Comparison of ENCODE assay signal across 10 cellular contexts in the genomic region with DNA sequence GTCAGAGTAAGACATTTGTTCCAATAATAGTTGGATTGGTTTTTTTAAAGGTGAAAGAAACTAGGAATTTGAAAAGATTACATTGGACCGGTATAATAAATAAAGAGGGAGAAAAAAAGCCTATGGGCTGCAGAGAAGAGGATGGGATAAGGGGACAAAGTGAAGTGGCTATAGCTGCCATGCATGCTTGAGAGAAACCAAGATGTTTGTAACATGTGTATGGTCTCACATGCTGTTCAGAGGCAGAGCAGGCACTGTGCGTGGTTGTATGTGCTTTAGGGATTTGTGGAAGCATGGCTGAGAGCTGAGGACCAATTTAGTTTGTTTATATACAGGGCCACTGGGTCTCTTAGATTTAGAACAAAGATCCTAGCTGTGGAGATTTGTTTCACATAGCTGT. TPM values are rescaled to one million over a fixed set of nuclear protein-coding genes. Genes with fewer than 3 reads are reported as not detected.
A peak's percentile ranks its signal among the peaks of the same experiment; 100 is the strongest.
DNase-seq lines count a peak whose midpoint lies in the region; ATAC-seq, FAIRE-seq and TF ChIP-seq lines count a peak whose summit lies in the region.
"Had no signal": no experiment of that assay in that cellular context is flagged by ENCODE, and none has a peak within 500 bp of the region (broad histone marks: within the 10 kb centered on the region; RNA-seq: fewer than 3 reads in every experiment).

No MANE protein-coding gene starts in this region.

- H3K79me2 ChIP-seq in endothelial cell of umbilical vein (ENCODE audit: control insufficient read depth, insufficient read depth, low read length) (peaks cover 39% of the 10 kb centered on the region), osteoblast (ENCODE audit: insufficient read depth, low read length) (peaks cover 89% of the 10 kb centered on the region)

- TF ChIP-seq POLR2A in endothelial cell of umbilical vein (IDR thresholded peaks at IDR 0.05; ENCODE audit: low read depth, low read length) = no peak

- CTCF ChIA-PET in endothelial cell of umbilical vein (lab: Charles Lee) = interaction anchor here (0.9 to 1.2 kb wide), 4 partner anchors 9 to 33 kb away, joined by 3 to 7 read pairs (median 4); a partner anchor contains a TSS

- no peaks in the 10 kb centered on the region for H4K20me1 ChIP-seq in endothelial cell of umbilical vein (replicated peaks; ENCODE audit: control insufficient read depth, extremely low read depth, insufficient read depth, low read length)
- H4K20me1 ChIP-seq in osteoblast (ENCODE audit: insufficient read depth, low read length) = peaks cover 13% of the 10 kb centered on the region

- POLR2A ChIA-PET in endothelial cell of umbilical vein (lab: Charles Lee) = no interaction called here

- H3K27ac ChIP-seq in endothelial cell of umbilical vein (ENCODE audit: insufficient read depth, low read depth, low read length) (peak overlapping the region; percentile 66), osteoblast (ENCODE audit: low read depth, low read length) (peak overlapping the region; percentile 16)
- H3K27ac ChIP-seq: prostate gland had no signal

- H3K9me3 ChIP-seq in endothelial cell of umbilical vein (replicated peaks; ENCODE audit: control insufficient read depth, insufficient read depth, low read length) (no peaks in the 10 kb centered on the region), osteoblast (ENCODE audit: low read depth, low read length) (no peaks in the 10 kb centered on the region)
- H3K9me3 ChIP-seq: prostate gland had no signal

- H3K27me3 ChIP-seq in endothelial cell of umbilical vein (ENCODE audit: control insufficient read depth in 2 of 2, insufficient read depth in 2 of 2, low read length in 2 of 2) (no peaks in the 10 kb centered on the region), osteoblast (ENCODE audit: insufficient read depth, low read length) (no peaks in the 10 kb centered on the region)

- no peaks in the 10 kb centered on the region for H3K9me1 ChIP-seq in endothelial cell of umbilical vein (replicated peaks; ENCODE audit: control insufficient read depth, extremely low read depth, insufficient read depth, low read length)

- TF ChIP-seq CTCF in endothelial cell of umbilical vein (IDR thresholded peaks at IDR 0.05; ENCODE audit: extremely low read depth in 1 of 2, insufficient read depth in 1 of 2, low read depth in 1 of 2, low read length in 2 of 2) (no peak), osteoblast (IDR thresholded peaks at IDR 0.05; ENCODE audit: extremely low read depth, low read depth, low read length) (no peak)

- dilution Hi-C loops in endothelial cell of umbilical vein (cut with MboI; ENCODE audit: extremely low pct_ligation_motif_present, low sequenced_read_pairs) = no loop called here

- DNase-seq in D341Med (ENCODE audit: low spot score) (peak; percentile 37), NCI-H446 (lab: John Stamatoyannopoulos, UW) (peak; percentile 31 to 35), endothelial cell of umbilical vein (ENCODE audit: low read depth, low spot score) (peak; percentile 45), osteoblast (ENCODE audit: insufficient read length, low spot score, missing footprints) (no peak), iPS-NIHi7 (ENCODE audit: extremely low spot score) (no peak)
- DNase-seq in effector CD4-positive, alpha-beta T cell = no peak
- no peak for DNase-seq in stimulated activated CD4-positive, alpha-beta T cell treated with anti-CD3 and anti-CD28 coated beads, Interleukin-15, amount 100 ng/mL, for 24 hours
- DNase-seq: NCI-H2227 treated with DMSO at 0.1 percent for 48 hours had no signal

- no peak overlapping the region for H3K4me3 ChIP-seq in endothelial cell of umbilical vein (replicated peaks in 1 of 3; ENCODE audit: insufficient read depth in 1 of 3, low read depth in 1 of 3, low read length in 3 of 3)
- H3K4me3 ChIP-seq in osteoblast (ENCODE audit: insufficient read depth, low read length) = no peak overlapping the region
- H3K4me3 ChIP-seq: prostate gland had no signal

- ATAC-seq in HG03135 (IDR thresholded peaks at IDR 0.05; ENCODE audit: unreplicated experiment) = no peak

- H3K36me3 ChIP-seq in endothelial cell of umbilical vein (ENCODE audit: control insufficient read depth in 2 of 2, extremely low read depth in 1 of 2, insufficient read depth in 2 of 2, low read length in 2 of 2) (no peaks in the 10 kb centered on the region), osteoblast (ENCODE audit: insufficient read depth, low read length) (no peaks in the 10 kb centered on the region)
- H3K36me3 ChIP-seq: prostate gland had no signal

- H3K4me2 ChIP-seq in endothelial cell of umbilical vein (ENCODE audit: insufficient read depth, low read length) = peak overlapping the region; percentile 32
- H3K4me2 ChIP-seq in osteoblast (ENCODE audit: insufficient read depth, low read length) = no peak overlapping the region

- H3K4me1 ChIP-seq in endothelial cell of umbilical vein (ENCODE audit: control insufficient read depth, extremely low read depth, insufficient read depth, low read length) (peaks cover 21% of the 10 kb centered on the region), osteoblast (ENCODE audit: insufficient read depth, low read length) (peaks cover 21% of the 10 kb centered on the region)

- peak overlapping the region; percentile 60 for H3K9ac ChIP-seq in endothelial cell of umbilical vein (replicated peaks; ENCODE audit: extremely low read depth, insufficient read depth, low read length)

- BruUV-seq in endothelial cell of umbilical vein (replicated peaks; lab: Mats Ljungman, UMichigan) = no TSS peak

- FAIRE-seq in endothelial cell of umbilical vein (lab: Jason Lieb, UNC) = no peak

- H2AFZ ChIP-seq in endothelial cell of umbilical vein (ENCODE audit: low read depth, low read length) (no peak overlapping the region), osteoblast (ENCODE audit: low read length) (no peak overlapping the region)

- intact Hi-C loops in endothelial cell of umbilical vein (cut with micrococcal nuclease) = loop anchor here (1.0 kb wide), 1 partner anchor 33 kb away; no protein-coding TSS in a partner anchor

TF ChIP-seq in endothelial cell of umbilical vein, 7 proteins besides CTCF, POLR2A, EP300 and RAD21:
- TF ChIP-seq FOS (IDR thresholded peaks at IDR 0.05; ENCODE audit: borderline replicate concordance, insufficient read depth, low read length) (no peak), JUN (IDR thresholded peaks at IDR 0.05; ENCODE audit: borderline replicate concordance, insufficient read depth, insufficient read length, low read depth) (no peak), GATA2 (IDR thresholded peaks at IDR 0.05; ENCODE audit: insufficient read depth, insufficient read length, low read depth, low read length) (no peak), MYC (IDR thresholded peaks at IDR 0.05; ENCODE audit: low read depth, low read length) (no peak), POLR2AphosphoS5 (IDR thresholded peaks at IDR 0.05; ENCODE audit: insufficient read depth, low read depth, low read length) (no peak), EZH2 (IDR thresholded peaks at IDR 0.05; ENCODE audit: borderline replicate concordance, low read depth, low read length, severe bottlenecking) (no peak)
- TF ChIP-seq, protein P1, sequence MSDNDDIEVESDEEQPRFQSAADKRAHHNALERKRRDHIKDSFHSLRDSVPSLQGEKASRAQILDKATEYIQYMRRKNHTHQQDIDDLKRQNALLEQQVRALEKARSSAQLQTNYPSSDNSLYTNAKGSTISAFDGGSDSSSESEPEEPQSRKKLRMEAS (IDR thresholded peaks at IDR 0.05; ENCODE audit: insufficient read depth, insufficient read length) = no peak

RNA-seq across cellular contexts. Expression of a gene that starts 32.7 kb away (rescaled TPM):
- 23.4 and 23.5 TPM in 2 replicates for total RNA-seq in endothelial cell of umbilical vein
- polyA plus RNA-seq in endothelial cell of umbilical vein = 6.8 and 7.0 TPM in 2 replicates
- polyA plus RNA-seq in endothelial cell of umbilical vein (2011; cell fraction: cytosol; rRNA removed) = 4.3 and 4.7 TPM in 2 replicates
- 14.0 and 17.3 TPM in 2 replicates for polyA plus RNA-seq in endothelial cell of umbilical vein (2011; cell fraction: nucleus; rRNA removed)
- 5.8 and 10.0 TPM in 2 replicates for polyA plus RNA-seq in endothelial cell of umbilical vein (2012)
- polyA minus RNA-seq in endothelial cell of umbilical vein = 38.9 and 39.0 TPM in 2 replicates
- 11.9 TPM for polyA minus RNA-seq in endothelial cell of umbilical vein (2011; cell fraction: cytosol; rRNA and poly(A)+ RNA removed)
- polyA minus RNA-seq in endothelial cell of umbilical vein (2011; cell fraction: nucleus; rRNA and poly(A)+ RNA removed) = 42.8 and 54.7 TPM in 2 replicates
- 44.9 and 53.6 TPM in 2 replicates for total RNA-seq in osteoblast

Comparison
In these comparisons a context has a peak if more than half of its experiments do, and no peak if none do; other contexts are left out.
1. DNase-seq: peak in D341Med (single experiment), NCI-H446 (2 of 2) and endothelial cell of umbilical vein (single experiment); none in osteoblast (single experiment), iPS-NIHi7 (single experiment), effector CD4-positive, alpha-beta T cell (single experiment) and stimulated activated CD4-positive, alpha-beta T cell treated with anti-CD3 and anti-CD28 coated beads, Interleukin-15, amount 100 ng/mL, for 24 hours (single experiment).